ENCODE assay signal across 26 cellular contexts in the genomic region with DNA sequence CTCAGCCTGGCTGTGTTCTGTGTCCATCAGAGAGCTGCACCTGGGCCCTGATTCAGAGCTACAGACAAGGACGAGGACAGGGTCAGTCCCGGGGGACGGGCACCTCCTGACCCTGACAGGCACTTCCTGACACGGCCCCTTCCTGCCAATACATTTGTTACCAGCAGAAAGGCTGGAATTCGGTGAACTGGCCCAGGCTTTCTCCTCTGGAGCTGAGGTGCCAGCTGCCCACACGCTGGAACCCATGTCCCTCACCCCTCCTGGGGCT. TPM values are rescaled to one million over a fixed set of nuclear protein-coding genes. Genes with fewer than 3 reads are reported as not detected.
A peak's percentile ranks its signal among the peaks of the same experiment; 100 is the strongest.
DNase-seq lines count a peak whose midpoint lies in the region; ATAC-seq, FAIRE-seq and TF ChIP-seq lines count a peak whose summit lies in the region.
"Had no signal": no experiment of that assay in that cellular context is flagged by ENCODE, and none has a peak within 500 bp of the region (broad histone marks: within the 10 kb centered on the region; RNA-seq: fewer than 3 reads in every experiment).

No MANE protein-coding gene starts in this region.

- no peak for FAIRE-seq in HepG2 (lab: Jason Lieb, UNC)
- FAIRE-seq: A204.1, GM12878, GM12892, GM19239 had no signal

- TF ChIP-seq EP300 in HepG2 (IDR thresholded peaks at IDR 0.05; ENCODE audit: low read depth in 2 of 2, low read length in 2 of 2) (no peak), HepG2 (CRISPR knock-in tag; IDR thresholded peaks at IDR 0.05; ENCODE audit: borderline replicate concordance) (no peak), esophagus muscularis mucosa (IDR thresholded peaks at IDR 0.05) (no peak)

- no TSS peak for BruUV-seq in HepG2 (replicated peaks; lab: Mats Ljungman, UMichigan)

- TF ChIP-seq CTCF in HepG2 (CRISPR knock-in tag; IDR thresholded peaks at IDR 0.05) (no peak), right lobe of liver (IDR thresholded peaks at IDR 0.05) (no peak), esophagus muscularis mucosa (IDR thresholded peaks at IDR 0.05) (no peak), upper lobe of right lung (IDR thresholded peaks at IDR 0.05) (no peak), GM13976 (IDR thresholded peaks at IDR 0.05; ENCODE audit: borderline replicate concordance, control extremely low read depth, extremely low read depth, insufficient read depth, missing control alignments) (no peak), osteoblast (IDR thresholded peaks at IDR 0.05; ENCODE audit: extremely low read depth, low read depth, low read length) (no peak)

- TF ChIP-seq RAD21 in HepG2 (CRISPR knock-in tag; IDR thresholded peaks at IDR 0.05): no peak

- no peak overlapping the region for H3K4me3 ChIP-seq in HepG2 (replicated peaks in 1 of 3; ENCODE audit: insufficient read depth in 1 of 3, low read depth in 2 of 3, low read length in 3 of 3)
- no peak overlapping the region for H3K4me3 ChIP-seq in right lobe of liver
- H3K4me3 ChIP-seq in esophagus muscularis mucosa: no peak overlapping the region
- no peak overlapping the region for H3K4me3 ChIP-seq in upper lobe of right lung
- H3K4me3 ChIP-seq in osteoblast (ENCODE audit: insufficient read depth, low read length): no peak overlapping the region
- H3K4me3 ChIP-seq: GM12878 had no signal

- 20% methylated on average over 1 of the region's 6 CpGs for WGBS in HepG2 (ENCODE audit: low lambda C conversion rate)
- no CpG with 5 or more reads among the region's 6 CpGs for WGBS in right lobe of liver (ENCODE audit: insufficient coverage, low coverage, low lambda C conversion rate, missing lambda C conversion rate)
- WGBS in esophagus muscularis mucosa: 100% methylated on average over 1 of the region's 6 CpGs

- POLR2A ChIA-PET in HepG2 (lab: Yijun Ruan, JAX): no interaction called here

- H3K4me1 ChIP-seq in HepG2 (ENCODE audit: insufficient read depth, low read length): no peaks in the 10 kb centered on the region
- H3K4me1 ChIP-seq in right lobe of liver: no peaks in the 10 kb centered on the region
- H3K4me1 ChIP-seq in esophagus muscularis mucosa: no peaks in the 10 kb centered on the region
- H3K4me1 ChIP-seq in upper lobe of right lung: no peaks in the 10 kb centered on the region
- no peaks in the 10 kb centered on the region for H3K4me1 ChIP-seq in osteoblast (ENCODE audit: insufficient read depth, low read length)
- H3K4me1 ChIP-seq: BE2C had no signal

- TF ChIP-seq POLR2A in HepG2 (IDR thresholded peaks at IDR 0.05; ENCODE audit: insufficient read depth in 1 of 2, low read depth in 2 of 2, low read length in 2 of 2) (no peak), right lobe of liver (IDR thresholded peaks at IDR 0.05) (no peak), esophagus muscularis mucosa (IDR thresholded peaks at IDR 0.05; ENCODE audit: low read depth) (no peak)

- CTCF ChIA-PET in HepG2 (lab: Yijun Ruan, JAX; ENCODE audit: low intra/inter-chr PET ratio, low total read pairs): no interaction called here

- H3K36me3 ChIP-seq in HepG2 (replicated peaks in 1 of 2; ENCODE audit: control insufficient read depth in 1 of 2, insufficient read depth in 2 of 2, low read length in 2 of 2) (no peaks in the 10 kb centered on the region), right lobe of liver (no peaks in the 10 kb centered on the region), esophagus muscularis mucosa (no peaks in the 10 kb centered on the region), upper lobe of right lung (no peaks in the 10 kb centered on the region), osteoblast (ENCODE audit: insufficient read depth, low read length) (no peaks in the 10 kb centered on the region)
- H3K36me3 ChIP-seq: BE2C had no signal

- in situ Hi-C loops in HepG2 (cut with HindIII; ENCODE audit: extremely low pct_ligation_motif_present, low pct_unique_long_range_greater_than_20kb) (no loop called here), GM13976 (cut with MboI; ENCODE audit: low sequenced_read_pairs, unreplicated experiment) (no loop called here)

- ATAC-seq in HepG2 (peak; percentile 4; the same call in 1 of the 3 replicates), right lobe of liver (no peak), upper lobe of right lung (no peak)

- no peak overlapping the region for H3K27ac ChIP-seq in HepG2 (ENCODE audit: extremely low read length, insufficient read depth, low read length)
- H3K27ac ChIP-seq in right lobe of liver: no peak overlapping the region
- no peak overlapping the region for H3K27ac ChIP-seq in esophagus muscularis mucosa (replicated peaks in 1 of 4)
- H3K27ac ChIP-seq in upper lobe of right lung: no peak overlapping the region
- no peak overlapping the region for H3K27ac ChIP-seq in osteoblast (ENCODE audit: low read depth, low read length)
- H3K27ac ChIP-seq: 22Rv1 had no signal

- H3K4me2 ChIP-seq in HepG2 (ENCODE audit: low read depth, low read length) (no peak overlapping the region), osteoblast (ENCODE audit: insufficient read depth, low read length) (no peak overlapping the region)

- H3K9me3 ChIP-seq in HepG2 (ENCODE audit: low read length) (no peaks in the 10 kb centered on the region), right lobe of liver (no peaks in the 10 kb centered on the region), esophagus muscularis mucosa (no peaks in the 10 kb centered on the region), upper lobe of right lung (no peaks in the 10 kb centered on the region), osteoblast (ENCODE audit: low read depth, low read length) (no peaks in the 10 kb centered on the region)
- H3K9me3 ChIP-seq: BE2C had no signal

- H2AFZ ChIP-seq in HepG2 (ENCODE audit: low read length) (no peak overlapping the region), osteoblast (ENCODE audit: low read length) (no peak overlapping the region)

- no peaks in the 10 kb centered on the region for H4K20me1 ChIP-seq in HepG2 (ENCODE audit: insufficient read depth, low read length)
- no peaks in the 10 kb centered on the region for H4K20me1 ChIP-seq in osteoblast (ENCODE audit: insufficient read depth, low read length)

- DNase-seq in HepG2 (ENCODE audit: low spot score) (no peak), right lobe of liver (no peak), esophagus muscularis mucosa (ENCODE audit: extremely low spot score) (peak; percentile 62), upper lobe of right lung (peak; percentile 47), GM13976 (ENCODE audit: low spot score) (no peak), A172 (ENCODE audit: low spot score) (no peak), osteoblast (ENCODE audit: insufficient read length, low spot score, missing footprints) (no peak)
- DNase-seq: ACHN; BE2C; C1 segment of cervical spinal cord; CD4-positive, alpha-beta memory T cell; CD4-positive, CD25-positive, alpha-beta regulatory T cell; CD8-positive, alpha-beta memory T cell; COR-L47; DMS 273 treated with DMSO at 0.1 percent for 48 hours; DMS153; DMS53; DMS79; DND-41; EL; GDM1 had no signal

- H3K79me2 ChIP-seq in HepG2 (ENCODE audit: insufficient read depth, low read length) (no peaks in the 10 kb centered on the region), osteoblast (ENCODE audit: insufficient read depth, low read length) (no peaks in the 10 kb centered on the region)

- intact Hi-C loops in HepG2 (cut with micrococcal nuclease; ENCODE audit: unreplicated experiment): no loop called here
- intact Hi-C loops in right lobe of liver (cut with DNase I): no loop called here
- intact Hi-C loops in esophagus muscularis mucosa (cut with DNase I): no loop called here
- intact Hi-C loops in upper lobe of right lung (cut with DNase I): no loop called here

- H3K9ac ChIP-seq in HepG2 (ENCODE audit: insufficient read depth, low read depth, low read length): no peak overlapping the region

- no peaks in the 10 kb centered on the region; a peak in 1 of 5 replicates for H3K27me3 ChIP-seq in HepG2 (ENCODE audit: control insufficient read depth in 1 of 2, insufficient read depth in 2 of 2, low read length in 2 of 2)
- H3K27me3 ChIP-seq in right lobe of liver: no peaks in the 10 kb centered on the region
- no peaks in the 10 kb centered on the region for H3K27me3 ChIP-seq in esophagus muscularis mucosa
- no peaks in the 10 kb centered on the region for H3K27me3 ChIP-seq in upper lobe of right lung
- H3K27me3 ChIP-seq in osteoblast (ENCODE audit: insufficient read depth, low read length): no peaks in the 10 kb centered on the region
- H3K27me3 ChIP-seq: BE2C had no signal

RNA-seq across cellular contexts. Expression of gene ZNF519, which starts 12.3 kb away (rescaled TPM):
- total RNA-seq in HepG2 (2016; rRNA removed; fragmentation: Illumina TruSeq; extraction: Trizol) (5.7 and 11.1 TPM in 2 replicates), right lobe of liver (1 to 10 TPM in 5 of 6 experiments, under 1 TPM in 1; 0.66 to 2.1 (median 1.5) TPM), esophagus muscularis mucosa (10 to 100 TPM in 1 of 4 donors, 1 to 10 TPM in 3; 3.0 to 11.2 (median 5.2) TPM), upper lobe of right lung (5.7 TPM), osteoblast (5.4 and 12.4 TPM in 2 replicates)
- total RNA-seq in HepG2 (2016; cell fraction: cytosol; rRNA removed; fragmentation: Illumina TruSeq; extraction: Trizol; ENCODE audit: low read depth): 2.6 and 3.1 TPM in 2 replicates
- 6.4 and 11.8 TPM in 2 replicates for total RNA-seq in HepG2 (2016; cell fraction: insoluble cytoplasmic fraction; rRNA removed; fragmentation: Illumina TruSeq; extraction: Trizol)
- 2.2 and 2.6 TPM in 2 replicates for total RNA-seq in HepG2 (2016; cell fraction: membrane; rRNA removed; fragmentation: Illumina TruSeq; extraction: Trizol)
- 36.3 and 40.6 TPM in 2 replicates for total RNA-seq in HepG2 (2016; cell fraction: nucleus; rRNA removed; fragmentation: Illumina TruSeq; extraction: Trizol)
- polyA plus RNA-seq in HepG2 (2011; rRNA removed): 3.4 and 7.3 TPM in 2 replicates
- 1.4 and 1.9 TPM in 2 replicates for polyA plus RNA-seq in HepG2 (2011; cell fraction: cytosol; rRNA removed)
- polyA plus RNA-seq in HepG2 (2011; cell fraction: nucleus; rRNA removed): 7.3 and 9.7 TPM in 2 replicates
- 1.1 and 2.7 TPM in 2 replicates for polyA plus RNA-seq in HepG2 (2012)
- 0.36 and 0.75 TPM in 2 replicates for polyA plus RNA-seq in HepG2 (2016; cell fraction: cytosol; fragmentation: Illumina TruSeq; extraction: Trizol; ENCODE audit: low read depth)
- 4.5 and 5.5 TPM in 2 replicates for polyA plus RNA-seq in HepG2 (2016; cell fraction: insoluble cytoplasmic fraction; fragmentation: Illumina TruSeq; extraction: Trizol; ENCODE audit: low read depth)
- 0.85 and 1.1 TPM in 2 replicates for polyA plus RNA-seq in HepG2 (2016; cell fraction: membrane; fragmentation: Illumina TruSeq; extraction: Trizol; ENCODE audit: low read depth)
- 31.5 and 33.6 TPM in 2 replicates for polyA plus RNA-seq in HepG2 (2016; cell fraction: nucleus; fragmentation: Illumina TruSeq; extraction: Trizol; ENCODE audit: insufficient read depth, low read depth)
- 7.6 and 14.7 TPM in 2 replicates for polyA minus RNA-seq in HepG2 (2011; rRNA and poly(A)+ RNA removed; ENCODE audit: low replicate concordance)
- 2.1 and 2.2 TPM in 2 replicates for polyA minus RNA-seq in HepG2 (2011; cell fraction: cytosol; rRNA and poly(A)+ RNA removed)
- polyA minus RNA-seq in HepG2 (2011; cell fraction: nucleus; rRNA and poly(A)+ RNA removed): 25.5 and 35.4 TPM in 2 replicates
- 11.1 and 19.4 TPM in 2 replicates for total RNA-seq in A172 (2014; rRNA removed; shearing (Covaris generic))

Comparison
In these comparisons a context has a peak if more than half of its experiments do, and no peak if none do; other contexts are left out.
1. DNase-seq: peak in esophagus muscularis mucosa (single experiment) and upper lobe of right lung (single experiment); none in HepG2 (single experiment), right lobe of liver (0 of 3), GM13976 (single experiment), A172 (single experiment) and osteoblast (single experiment).